In genomic region chr3:49104427-49105291, GRCh38 we compare ENCODE assay signal across 8 cellular contexts. TPM values are rescaled to one million over a fixed set of nuclear protein-coding genes. Genes with fewer than 3 reads are reported as not detected.
DNase-seq lines count a peak whose midpoint lies in the region; TF ChIP-seq lines count a peak whose summit lies in the region.

Gene QARS1 (minus strand): TSS chr3:49104757. CDS start chr3:49104733, 24 bp downstream.

- H3K4me3 ChIP-seq in MG63 (peak within 1 kb of the TSS; percentile 86), fibroblast of the aortic adventitia (ENCODE audit: low read depth, low read length) (peak within 1 kb of the TSS; percentile 98)

- peaks cover 30% of the 10 kb centered on the region for H3K4me1 Mint-ChIP-seq in nephron progenitor cell
- H3K4me1 Mint-ChIP-seq in stimulated activated naive CD8-positive, alpha-beta T cell treated with anti-CD3 and anti-CD28 coated beads, Interleukin-15, Interleukin-2, amounts not matched to agents 100 ng/mL and 50 ng/mL, for 24 hours (ENCODE audit: low read depth), result peaks cover 31% of the 10 kb centered on the region

- peaks cover 37% of the 10 kb centered on the region for H3K36me3 Mint-ChIP-seq in nephron progenitor cell (ENCODE audit: low read depth)
- H3K36me3 Mint-ChIP-seq in stimulated activated naive CD8-positive, alpha-beta T cell treated with anti-CD3 and anti-CD28 coated beads, Interleukin-15, Interleukin-2, amounts not matched to agents 100 ng/mL and 50 ng/mL, for 24 hours (ENCODE audit: low read depth), result peaks cover 47% of the 10 kb centered on the region

- peak within 1 kb of the TSS; percentile 96 for H3K4me3 Mint-ChIP-seq in nephron progenitor cell
- H3K4me3 Mint-ChIP-seq in stimulated activated naive CD8-positive, alpha-beta T cell treated with anti-CD3 and anti-CD28 coated beads, Interleukin-15, Interleukin-2, amounts not matched to agents 100 ng/mL and 50 ng/mL, for 24 hours, result peak within 1 kb of the TSS; percentile 98

- peak; percentile 97 for DNase-seq in EH (ENCODE audit: low read depth)
- peak; percentile 70 for DNase-seq in H4 (ENCODE audit: low spot score)
- DNase-seq in MG63, result peak; percentile 85
- peak; percentile 85 for DNase-seq in SIG-M5 (lab: John Stamatoyannopoulos, UW)
- DNase-seq in activated effector memory CD4-positive, alpha-beta T cell treated with anti-CD3 and anti-CD28 coated beads, Interleukin-2, amount 50 U/mL, for 16 hours, result peak; percentile 96
- peak; percentile 89 for DNase-seq in fibroblast of the aortic adventitia (ENCODE audit: low read depth)
- DNase-seq in nephron progenitor cell, result peak; percentile 95

- H3K9me3 ChIP-seq in MG63, result no peaks in the 10 kb centered on the region

- no peaks in the 10 kb centered on the region for H3K27me3 Mint-ChIP-seq in nephron progenitor cell (ENCODE audit: low read depth, poor library complexity)
- no peaks in the 10 kb centered on the region for H3K27me3 Mint-ChIP-seq in stimulated activated naive CD8-positive, alpha-beta T cell treated with anti-CD3 and anti-CD28 coated beads, Interleukin-15, Interleukin-2, amounts not matched to agents 100 ng/mL and 50 ng/mL, for 24 hours

- H3K9me3 Mint-ChIP-seq in nephron progenitor cell, result no peaks in the 10 kb centered on the region
- H3K9me3 Mint-ChIP-seq in stimulated activated naive CD8-positive, alpha-beta T cell treated with anti-CD3 and anti-CD28 coated beads, Interleukin-15, Interleukin-2, amounts not matched to agents 100 ng/mL and 50 ng/mL, for 24 hours, result no peaks in the 10 kb centered on the region

- TF ChIP-seq CTCF in fibroblast of the aortic adventitia (IDR thresholded peaks at IDR 0.05; ENCODE audit: insufficient read depth, low read length) (no peak), nephron progenitor cell (IDR thresholded peaks at IDR 0.05) (no peak)

- H3K36me3 ChIP-seq in MG63, result peaks cover 20% of the 10 kb centered on the region

- peak within 1 kb of the TSS; percentile 100 for H3K27ac Mint-ChIP-seq in nephron progenitor cell
- H3K27ac Mint-ChIP-seq in stimulated activated naive CD8-positive, alpha-beta T cell treated with anti-CD3 and anti-CD28 coated beads, Interleukin-15, Interleukin-2, amounts not matched to agents 100 ng/mL and 50 ng/mL, for 24 hours, result peak within 1 kb of the TSS; percentile 97

- no peaks in the 10 kb centered on the region for H3K27me3 ChIP-seq in MG63

RNA-seq across cellular contexts. Expression of gene QARS1, which starts in this region (rescaled TPM):
- 139 and 150 TPM in 2 replicates for total RNA-seq in H4 (2014; rRNA removed; shearing (Covaris generic))
- total RNA-seq in MG63 (2014; rRNA removed; shearing (Covaris generic); ENCODE audit: low replicate concordance), result 97.3 and 152 TPM in 2 replicates
- total RNA-seq in fibroblast of the aortic adventitia (ENCODE audit: low replicate concordance), result 306 and 348 TPM in 2 replicates

Comparison
In these comparisons a context has a peak if more than half of its experiments do, and no peak if none do; other contexts are left out.
1. Peak in every context shown above with its lines: DNase-seq and H3K4me3 ChIP-seq.